19 cellular contexts compared by ENCODE assay signal in genomic region chr2:58098254-58099096, GRCh38. TPM values are rescaled to one million over a fixed set of nuclear protein-coding genes. Genes with fewer than 3 reads are reported as not detected.
DNase-seq lines count a peak whose midpoint lies in the region; ATAC-seq and TF ChIP-seq lines count a peak whose summit lies in the region.
"Had no signal": no experiment of that assay in that cellular context is flagged by ENCODE, and none has a peak within 500 bp of the region (broad histone marks: within the 10 kb centered on the region; RNA-seq: fewer than 3 reads in every experiment).

No MANE protein-coding gene starts in this region.

- no peak overlapping the region for H3K27ac Mint-ChIP-seq in activated naive CD4-positive, alpha-beta T cell treated with anti-CD3 and anti-CD28 coated beads, Interleukin-2, amount 10 ng/mL, durations not matched to agents 7 days and 5 days
- H3K27ac Mint-ChIP-seq: activated CD4-positive, alpha-beta T cell treated with anti-CD3 and anti-CD28 coated beads, Interleukin-2, amount 10 ng/mL, durations not matched to agents 7 days and 5 days; neural progenitor cell had no signal

- no peak for TF ChIP-seq CTCF in PC-3 (conservative IDR thresholded peaks at IDR 0.05; ENCODE audit: low read depth, low read length)

- H3K9me2 ChIP-seq in PC-3 (replicated peaks; ENCODE audit: low read length), result no peaks in the 10 kb centered on the region

- H3F3A ChIP-seq in PC-3 (ENCODE audit: low read length, unreplicated experiment), result no peaks in the 10 kb centered on the region

- H3K79me2 ChIP-seq in PC-3 (ENCODE audit: low read length), result peaks cover 45% of the 10 kb centered on the region

- peaks cover 4% of the 10 kb centered on the region for H3K4me1 Mint-ChIP-seq in activated naive CD4-positive, alpha-beta T cell treated with anti-CD3 and anti-CD28 coated beads, Interleukin-2, amount 10 ng/mL, durations not matched to agents 7 days and 5 days
- H3K4me1 Mint-ChIP-seq: neural progenitor cell had no signal

- POLR2A ChIA-PET in PC-3 (lab: Charles Lee; ENCODE audit: unreplicated experiment), result interaction anchor here (0.6 kb wide), 2 partner anchors 9 to 12 kb away, joined by 4 read pairs; no protein-coding TSS in a partner anchor

- no peaks in the 10 kb centered on the region for H3K9me3 ChIP-seq in PC-3 (ENCODE audit: low read length)

- BruUV-seq in PC-3 (replicated peaks; lab: Mats Ljungman, UMichigan), result no TSS peak

- DNase-seq in HS-5 (ENCODE audit: low read depth) (peak; percentile 22), PC-3 (peak; percentile 59), erythroblast (lab: John Stamatoyannopoulos, UW) (peak; percentile 32 to 42), skeletal muscle cell (ENCODE audit: low read depth) (peak; percentile 36), DMS79 (lab: John Stamatoyannopoulos, UW) (no peak)
- no peak for DNase-seq in activated naive CD4-positive, alpha-beta T cell treated with anti-CD3 and anti-CD28 coated beads, Interleukin-2, amount 10 ng/mL, durations not matched to agents 7 days and 5 days
- DNase-seq: activated CD4-positive, alpha-beta T cell treated with anti-CD3 and anti-CD28 coated beads, Interleukin-2, amount 10 ng/mL, durations not matched to agents 7 days and 5 days; activated naive CD4-positive, alpha-beta T cell treated with anti-CD3 and anti-CD28 coated beads, Interleukin-2, amount 50 U/mL, for 16 hours; foreskin melanocyte; MG63; NCI-H2029 treated with DMSO at 0.1 percent for 48 hours; NCI-H524; stimulated activated naive CD8-positive, alpha-beta T cell treated with anti-CD3 and anti-CD28 coated beads, Interleukin-15, Interleukin-2, amounts not matched to agents 100 U/mL and 50 U/mL, for 24 hours; transverse colon had no signal

- no peak overlapping the region for H3K4me3 Mint-ChIP-seq in activated naive CD4-positive, alpha-beta T cell treated with anti-CD3 and anti-CD28 coated beads, Interleukin-2, amount 10 ng/mL, durations not matched to agents 7 days and 5 days
- H3K4me3 Mint-ChIP-seq: activated CD4-positive, alpha-beta T cell treated with anti-CD3 and anti-CD28 coated beads, Interleukin-2, amount 10 ng/mL, durations not matched to agents 7 days and 5 days; neural progenitor cell had no signal

- H3K36me3 ChIP-seq in PC-3 (ENCODE audit: low read depth, low read length), result peaks cover 17% of the 10 kb centered on the region
- H3K36me3 ChIP-seq: transverse colon had no signal

- no peak overlapping the region for H3K9ac ChIP-seq in PC-3 (ENCODE audit: low read length)
- H3K9ac ChIP-seq: neural progenitor cell had no signal

- peaks cover 13% of the 10 kb centered on the region for H3K36me3 Mint-ChIP-seq in activated naive CD4-positive, alpha-beta T cell treated with anti-CD3 and anti-CD28 coated beads, Interleukin-2, amount 10 ng/mL, durations not matched to agents 7 days and 5 days

- no peak for TF ChIP-seq POLR2A in erythroblast (IDR thresholded peaks at IDR 0.05; ENCODE audit: low read length)

- H2AFZ ChIP-seq in PC-3 (ENCODE audit: low read length), result no peak overlapping the region
- H2AFZ ChIP-seq: neural progenitor cell had no signal

- no peaks in the 10 kb centered on the region for H3K27me3 Mint-ChIP-seq in activated naive CD4-positive, alpha-beta T cell treated with anti-CD3 and anti-CD28 coated beads, Interleukin-2, amount 10 ng/mL, durations not matched to agents 7 days and 5 days
- H3K27me3 Mint-ChIP-seq: activated CD4-positive, alpha-beta T cell treated with anti-CD3 and anti-CD28 coated beads, Interleukin-2, amount 10 ng/mL, durations not matched to agents 7 days and 5 days had no signal

- no peak overlapping the region for H3K4me3 ChIP-seq in PC-3 (ENCODE audit: low read length)
- H3K4me3 ChIP-seq in skeletal muscle cell (ENCODE audit: low read depth, low read length), result no peak overlapping the region
- H3K4me3 ChIP-seq: MG63, neural progenitor cell, SK-N-MC, transverse colon had no signal

- H3K4me2 ChIP-seq in PC-3 (ENCODE audit: low read length), result no peak overlapping the region
- H3K4me2 ChIP-seq: neural progenitor cell had no signal

- H3K27me3 ChIP-seq in PC-3 (ENCODE audit: low read length), result no peaks in the 10 kb centered on the region
- H3K27me3 ChIP-seq: MG63, neural progenitor cell, transverse colon had no signal

- peaks cover 7% of the 10 kb centered on the region for H3K4me1 ChIP-seq in PC-3 (ENCODE audit: insufficient read depth, low read length)
- H3K4me1 ChIP-seq: neural progenitor cell, transverse colon had no signal

- CTCF ChIA-PET in PC-3 (lab: Charles Lee), result no interaction called here
- CTCF ChIA-PET in activated naive CD4-positive, alpha-beta T cell treated with anti-CD3 and anti-CD28 coated beads, Interleukin-2, amount 10 ng/mL, durations not matched to agents 7 days and 5 days (lab: Charles Lee), result no interaction called here

- peak overlapping the region; percentile 72 for H3K27ac ChIP-seq in PC-3 (ENCODE audit: low read length)
- H3K27ac ChIP-seq: C4-2B, neural progenitor cell, SK-N-MC, transverse colon had no signal

- intact Hi-C loops in PC-3 (cut with micrococcal nuclease), result no loop called here

- H4K20me1 ChIP-seq in PC-3 (ENCODE audit: low read length), result no peaks in the 10 kb centered on the region

- H3K9me3 Mint-ChIP-seq in activated naive CD4-positive, alpha-beta T cell treated with anti-CD3 and anti-CD28 coated beads, Interleukin-2, amount 10 ng/mL, durations not matched to agents 7 days and 5 days, result peaks cover 4% of the 10 kb centered on the region

- peak; percentile 85 for ATAC-seq in PC-3
- no peak for ATAC-seq in GM19452 (IDR thresholded peaks at IDR 0.05; ENCODE audit: unreplicated experiment)
- ATAC-seq: HCT116; stimulated activated naive CD8-positive, alpha-beta T cell treated with anti-CD3 and anti-CD28 coated beads, Interleukin-15, Interleukin-2, amounts not matched to agents 100 U/mL and 50 U/mL, for 24 hours had no signal

RNA-seq across cellular contexts. Expression of gene VRK2, which starts 51.9 kb away (rescaled TPM):
- total RNA-seq in PC-3 (2014; rRNA removed), result 22.7 and 27.6 TPM in 2 replicates

Comparison
In these comparisons a context has a peak if more than half of its experiments do, and no peak if none do; other contexts are left out.
1. DNase-seq: peak in HS-5 (single experiment), PC-3 (single experiment), erythroblast (2 of 2) and skeletal muscle cell (single experiment); none in activated naive CD4-positive, alpha-beta T cell treated with anti-CD3 and anti-CD28 coated beads, Interleukin-2, amount 10 ng/mL, durations not matched to agents 7 days and 5 days (single experiment) and DMS79 (single experiment).